In the genomic region with DNA sequence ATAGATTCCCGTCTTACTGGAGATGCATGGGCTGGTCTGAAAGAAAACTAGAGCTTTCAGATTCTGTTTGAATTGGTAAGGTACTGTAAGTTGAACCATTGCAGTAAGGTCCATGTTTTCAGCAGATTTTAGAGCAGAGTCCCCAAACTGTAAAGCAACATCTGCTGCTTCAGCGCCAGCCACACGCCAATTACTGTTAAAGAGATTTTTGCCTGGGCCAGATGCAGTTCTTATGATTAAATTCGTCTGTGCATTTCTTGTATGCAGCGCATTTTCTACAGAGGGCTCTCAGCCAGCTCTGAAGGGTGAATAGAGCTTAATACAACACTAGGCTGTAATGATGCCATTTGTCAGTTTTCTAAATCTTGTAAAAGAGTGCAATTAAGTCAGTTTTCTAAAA, we compare ENCODE assay signal across 16 cellular contexts.
"Had no signal": no experiment of that assay in that cellular context is flagged by ENCODE, and none has a peak within 500 bp of the region (broad histone marks: within the 10 kb centered on the region; RNA-seq: fewer than 3 reads in every experiment).

No MANE protein-coding gene starts in this region.

- H3K36me3 Mint-ChIP-seq: activated naive CD8-positive, alpha-beta T cell treated with anti-CD3 and anti-CD28 coated beads, Interleukin-2, amount 10 ng/mL, durations not matched to agents 7 days and 5 days; naive thymus-derived CD4-positive, alpha-beta T cell; stimulated activated effector memory CD8-positive, alpha-beta T cell treated with anti-CD3 and anti-CD28 coated beads, Interleukin-12 subunit alpha, Interleukin-12 subunit beta, amount 100 ng/mL, for 72 hours had no signal

- H3K9ac ChIP-seq: parathyroid adenoma had no signal

- H3K4me3 Mint-ChIP-seq: activated naive CD8-positive, alpha-beta T cell treated with anti-CD3 and anti-CD28 coated beads, Interleukin-2, amount 10 ng/mL, durations not matched to agents 7 days and 5 days; activated T-helper 1 cell treated with anti-CD3 and anti-CD28 coated beads, Interleukin-12 subunit alpha, Interleukin-12 subunit beta, Interleukin-2, Interleukin-4 antibody, amounts not matched to agents 30 ng/mL and 10 ng/mL and 1 ng/mL, durations not matched to agents 14 hours and 24 hours and 36 hours; endodermal cell; naive thymus-derived CD4-positive, alpha-beta T cell; stimulated activated effector memory CD8-positive, alpha-beta T cell treated with anti-CD3 and anti-CD28 coated beads, Interleukin-12 subunit alpha, Interleukin-12 subunit beta, amount 100 ng/mL, for 72 hours had no signal

- DNase-seq: activated CD4-positive, alpha-beta T cell treated with anti-CD3 and anti-CD28 coated beads, Interleukin-2, amount 50 U/mL, for 1 hour; activated CD8-positive, alpha-beta memory T cell treated with anti-CD3 and anti-CD28 coated beads for 24 hours; activated naive CD8-positive, alpha-beta T cell treated with anti-CD3 and anti-CD28 coated beads, Interleukin-2, amount 10 ng/mL, durations not matched to agents 7 days and 5 days; dermis blood vessel endothelial cell; endodermal cell; hypothalamus; left ventricle myocardium inferior; mucosa of descending colon; naive thymus-derived CD4-positive, alpha-beta T cell; stimulated activated CD4-positive, alpha-beta T cell treated with anti-CD3 and anti-CD28 coated beads, Interleukin-12 subunit alpha, Interleukin-12 subunit beta, amount 100 ng/mL, for 4 hours; stimulated activated CD4-positive, alpha-beta T cell treated with anti-CD3 and anti-CD28 coated beads, Interleukin-2, amount 100 ng/mL, for 24 hours had no signal

- H3K4me1 ChIP-seq: gastroesophageal sphincter, left ventricle myocardium inferior, parathyroid adenoma had no signal

- H3K27me3 Mint-ChIP-seq: activated naive CD8-positive, alpha-beta T cell treated with anti-CD3 and anti-CD28 coated beads, Interleukin-2, amount 10 ng/mL, durations not matched to agents 7 days and 5 days had no signal

- H3K27ac Mint-ChIP-seq: activated naive CD8-positive, alpha-beta T cell treated with anti-CD3 and anti-CD28 coated beads, Interleukin-2, amount 10 ng/mL, durations not matched to agents 7 days and 5 days; activated T-helper 1 cell treated with anti-CD3 and anti-CD28 coated beads, Interleukin-12 subunit alpha, Interleukin-12 subunit beta, Interleukin-2, Interleukin-4 antibody, amounts not matched to agents 30 ng/mL and 10 ng/mL and 1 ng/mL, durations not matched to agents 14 hours and 24 hours and 36 hours; endodermal cell; naive thymus-derived CD4-positive, alpha-beta T cell; stimulated activated effector memory CD8-positive, alpha-beta T cell treated with anti-CD3 and anti-CD28 coated beads, Interleukin-12 subunit alpha, Interleukin-12 subunit beta, amount 100 ng/mL, for 72 hours had no signal

- H3K36me3 ChIP-seq: gastroesophageal sphincter, left ventricle myocardium inferior, neutrophil had no signal

- H3K27me3 ChIP-seq: gastroesophageal sphincter, neutrophil had no signal

- H3K4me1 Mint-ChIP-seq: activated naive CD8-positive, alpha-beta T cell treated with anti-CD3 and anti-CD28 coated beads, Interleukin-2, amount 10 ng/mL, durations not matched to agents 7 days and 5 days; naive thymus-derived CD4-positive, alpha-beta T cell; stimulated activated effector memory CD8-positive, alpha-beta T cell treated with anti-CD3 and anti-CD28 coated beads, Interleukin-12 subunit alpha, Interleukin-12 subunit beta, amount 100 ng/mL, for 72 hours had no signal

- H2AFZ ChIP-seq: parathyroid adenoma had no signal

- H3K79me2 ChIP-seq: parathyroid adenoma had no signal

- H3K9me3 Mint-ChIP-seq: activated naive CD8-positive, alpha-beta T cell treated with anti-CD3 and anti-CD28 coated beads, Interleukin-2, amount 10 ng/mL, durations not matched to agents 7 days and 5 days; activated T-helper 1 cell treated with anti-CD3 and anti-CD28 coated beads, Interleukin-12 subunit alpha, Interleukin-12 subunit beta, Interleukin-2, Interleukin-4 antibody, amounts not matched to agents 30 ng/mL and 10 ng/mL and 1 ng/mL, durations not matched to agents 14 hours and 24 hours and 36 hours; endodermal cell; naive thymus-derived CD4-positive, alpha-beta T cell; stimulated activated effector memory CD8-positive, alpha-beta T cell treated with anti-CD3 and anti-CD28 coated beads, Interleukin-12 subunit alpha, Interleukin-12 subunit beta, amount 100 ng/mL, for 72 hours had no signal

- H3K4me3 ChIP-seq: gastroesophageal sphincter, left ventricle myocardium inferior, mucosa of descending colon had no signal

- H3K27ac ChIP-seq: gastroesophageal sphincter, left ventricle myocardium inferior, neutrophil, parathyroid adenoma had no signal

- H3K9me3 ChIP-seq: gastroesophageal sphincter, left ventricle myocardium inferior, mucosa of descending colon, neutrophil had no signal
